In the genomic region with DNA sequence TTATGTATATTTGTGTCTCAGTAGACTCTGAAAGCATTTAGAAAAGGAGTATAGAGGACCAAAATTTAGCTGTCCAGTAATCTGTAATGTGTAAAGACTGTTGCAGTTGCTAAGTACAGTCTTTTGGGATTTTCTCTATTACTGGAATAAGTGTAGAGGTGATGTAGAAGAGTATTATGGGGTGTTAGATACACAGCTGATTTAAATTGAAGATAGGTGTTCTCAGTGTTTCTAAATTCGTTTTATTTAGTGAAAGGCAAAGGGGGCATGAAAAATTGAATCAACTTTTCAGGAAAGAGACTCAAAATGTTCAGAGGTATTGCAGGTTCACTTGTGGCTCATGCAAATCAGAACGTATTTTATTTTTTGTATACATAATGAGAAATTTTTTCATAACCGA, we compare ENCODE assay signal across 10 cellular contexts. TPM values are rescaled to one million over a fixed set of nuclear protein-coding genes. Genes with fewer than 3 reads are reported as not detected.
"Had no signal": no experiment of that assay in that cellular context is flagged by ENCODE, and none has a peak within 500 bp of the region (broad histone marks: within the 10 kb centered on the region; RNA-seq: fewer than 3 reads in every experiment).

No MANE protein-coding gene starts in this region.

- H3K9ac ChIP-seq: GM23248 had no signal

- H3K27ac ChIP-seq: GM23248 had no signal

- H3K4me3 ChIP-seq: GM23248, GM23338, HAP-1 had no signal

- H3K9me3 ChIP-seq: HAP-1 had no signal

- DNase-seq: GM23248, GOT3, H7, H9, HCEC 1CT, HFFc6 had no signal

- H3K36me3 ChIP-seq: HAP-1 had no signal

- H2AFZ ChIP-seq: GM23248, GM23338 had no signal

- ATAC-seq: GM23338, HCT116 had no signal

- H3K4me2 ChIP-seq: GM23338 had no signal

RNA-seq across cellular contexts. Expression of a gene that starts 46.8 kb away (rescaled TPM):
- total RNA-seq: GM23248, H4, H9, HFFc6 had no signal
